In genomic region chr4:173121044-173121685, GRCh38 we compare ENCODE assay signal across 10 cellular contexts. TPM values are rescaled to one million over a fixed set of nuclear protein-coding genes. Genes with fewer than 3 reads are reported as not detected.
A peak's percentile ranks its signal among the peaks of the same experiment; 100 is the strongest.
DNase-seq lines count a peak whose midpoint lies in the region; ATAC-seq and TF ChIP-seq lines count a peak whose summit lies in the region.
"Had no signal": no experiment of that assay in that cellular context is flagged by ENCODE, and none has a peak within 500 bp of the region (broad histone marks: within the 10 kb centered on the region; RNA-seq: fewer than 3 reads in every experiment).

No MANE protein-coding gene starts in this region.

- POLR2A ChIA-PET in IMR-90 (lab: Charles Lee; ENCODE audit: unreplicated experiment), result interaction anchor here (0.6 kb wide), 1 partner anchor 83 kb away, joined by 3 read pairs; no protein-coding TSS in a partner anchor

- H2AK5ac ChIP-seq in IMR-90 (ENCODE audit: low read depth, low read length), result no peak overlapping the region

- no peak overlapping the region for H2BK120ac ChIP-seq in IMR-90 (ENCODE audit: low read depth, low read length)

- no peak overlapping the region for H3K18ac ChIP-seq in IMR-90 (ENCODE audit: low read depth, low read length)

- H3K4me1 ChIP-seq in IMR-90 (ENCODE audit: control insufficient read depth, insufficient read depth, low read length), result peaks cover 1% of the 10 kb centered on the region; the same call in 1 of the 2 replicates
- H3K4me1 ChIP-seq: A549 had no signal

- TF ChIP-seq POLR2A in IMR-90 (IDR thresholded peaks at IDR 0.05; ENCODE audit: low read depth, low read length), result no peak

- H4K8ac ChIP-seq in IMR-90 (ENCODE audit: low read depth in 2 of 2, low read length in 2 of 2), result no peak overlapping the region

- H3K9ac ChIP-seq in IMR-90 (ENCODE audit: low read depth, low read length), result no peak overlapping the region

- no peaks in the 10 kb centered on the region for H3K36me3 ChIP-seq in IMR-90 (ENCODE audit: control insufficient read depth, insufficient read depth, low read length)

- dilution Hi-C loops in IMR-90 (cut with HindIII; ENCODE audit: low sequenced_read_pairs, unreplicated experiment), result no loop called here

- no TSS peak for BruUV-seq in IMR-90 (replicated peaks; lab: Mats Ljungman, UMichigan)

- no peak overlapping the region for H2BK5ac ChIP-seq in IMR-90 (ENCODE audit: low read depth, low read length, poor library complexity, severe bottlenecking)

- no peak overlapping the region for H2AFZ ChIP-seq in IMR-90 (replicated peaks; ENCODE audit: low read length, poor library complexity)

- H3K14ac ChIP-seq in IMR-90 (replicated peaks; ENCODE audit: low read depth, low read length), result no peak overlapping the region

- H3K56ac ChIP-seq in IMR-90 (ENCODE audit: extremely low read depth, insufficient read depth, low read length), result no peak overlapping the region

- H3K4me2 ChIP-seq in IMR-90 (ENCODE audit: low read depth, low read length), result peak overlapping the region; percentile 42; the same call in 1 of the 2 replicates
- H3K4me2 ChIP-seq: A549 had no signal

- H3K9me3 ChIP-seq in IMR-90 (ENCODE audit: control insufficient read depth, insufficient read depth, low read length), result no peaks in the 10 kb centered on the region
- H3K9me3 ChIP-seq: A549 had no signal

- H3K4ac ChIP-seq in IMR-90 (ENCODE audit: low read depth, low read length), result no peak overlapping the region

- CTCF ChIA-PET in IMR-90 (lab: Yijun Ruan, JAX), result interaction anchor here (1.0 kb wide), 1 partner anchor 40 kb away, joined by 5 read pairs; no protein-coding TSS in a partner anchor

- no peaks in the 10 kb centered on the region for H3K79me1 ChIP-seq in IMR-90 (ENCODE audit: low read depth in 1 of 2, low read length in 2 of 2)

- H3K27ac ChIP-seq in IMR-90 (ENCODE audit: insufficient read depth, low read length), result no peak overlapping the region
- H3K27ac ChIP-seq: A549, VCaP had no signal

- H3K23ac ChIP-seq in IMR-90 (ENCODE audit: low read depth, low read length), result no peak overlapping the region

- no peak for TF ChIP-seq RAD21 in IMR-90 (IDR thresholded peaks at IDR 0.05; ENCODE audit: low read length)

- no peak overlapping the region for H2BK20ac ChIP-seq in IMR-90 (ENCODE audit: low read depth, low read length)

- no peaks in the 10 kb centered on the region for H4K20me1 ChIP-seq in IMR-90 (ENCODE audit: insufficient read depth, low read length)

- H4K5ac ChIP-seq in IMR-90 (ENCODE audit: low read depth, low read length), result no peak overlapping the region

- no peak for TF ChIP-seq CTCF in IMR-90 (conservative IDR thresholded peaks at IDR 0.05; ENCODE audit: low read depth, low read length)
- no peak for TF ChIP-seq CTCF in cardiac fibroblast (IDR thresholded peaks at IDR 0.05; ENCODE audit: low read depth, low read length)

- WGBS in IMR-90 (ENCODE audit: extremely low coverage in 2 of 2, insufficient read length in 1 of 2), 2 experiments, result no CpG with 5 or more reads among the region's 4 CpGs

- intact Hi-C loops in IMR-90 (cut with micrococcal nuclease), result loop anchor here (1.0 kb wide), 1 partner anchor 47 kb away; the partner anchor contains the start of gene GALNT7

- H2AK9ac ChIP-seq in IMR-90 (replicated peaks; ENCODE audit: low read depth, low read length, poor library complexity), result no peak overlapping the region

- H3K9me1 ChIP-seq in IMR-90 (ENCODE audit: insufficient read depth, low read length), result no peaks in the 10 kb centered on the region; the same call in 1 of the 2 replicates

- in situ Hi-C loops in IMR-90 (cut with MboI; ENCODE audit: low sequenced_read_pairs), result no loop called here

- H2BK15ac ChIP-seq in IMR-90 (ENCODE audit: low read depth, low read length), result no peak overlapping the region

- H3K4me3 ChIP-seq in IMR-90 (ENCODE audit: insufficient read depth, low read depth, low read length), result no peak overlapping the region
- H3K4me3 ChIP-seq in cardiac fibroblast (replicated peaks in 1 of 2; ENCODE audit: low read depth in 2 of 2, low read length in 2 of 2), result no peak overlapping the region
- no peak overlapping the region for H3K4me3 ChIP-seq in skeletal muscle cell (ENCODE audit: low read depth, low read length)
- H3K4me3 ChIP-seq: A549 had no signal

- no peak overlapping the region for H4K91ac ChIP-seq in IMR-90 (ENCODE audit: insufficient read depth, low read depth, low read length)

- DNase-seq in NCI-H1092 treated with DMSO at 0.1 percent for 48 hours (lab: John Stamatoyannopoulos, UW) (peak; percentile 2), NCI-H1092 (lab: John Stamatoyannopoulos, UW) (no peak), IMR-90 (peak; percentile 25), cardiac fibroblast (ENCODE audit: low read depth in 2 of 2) (peak; percentile 46 to 60), skeletal muscle cell (ENCODE audit: low read depth) (peak; percentile 27), COLO829 (ENCODE audit: low spot score) (no peak), NCI-H2227 treated with DMSO at 0.1 percent for 48 hours (lab: John Stamatoyannopoulos, UW) (no peak)

- ATAC-seq in GM21786 (IDR thresholded peaks at IDR 0.05; ENCODE audit: unreplicated experiment), result peak; percentile 99
- peak; percentile 88 for ATAC-seq in IMR-90 (ENCODE audit: low read depth)

- no peaks in the 10 kb centered on the region for H3K27me3 ChIP-seq in IMR-90 (ENCODE audit: control insufficient read depth, insufficient read depth, low read length)

TF ChIP-seq in IMR-90, 13 proteins besides CTCF, POLR2A, EP300 and RAD21:
- TF ChIP-seq ELK1 (IDR thresholded peaks at IDR 0.05; ENCODE audit: borderline replicate concordance, low read depth, low read length) (no peak), MAZ (IDR thresholded peaks at IDR 0.05; ENCODE audit: borderline replicate concordance, low read depth, low read length) (no peak), SMC3 (IDR thresholded peaks at IDR 0.05; ENCODE audit: low read depth, low read length) (no peak), MXI1 (IDR thresholded peaks at IDR 0.05; ENCODE audit: borderline replicate concordance, low read depth, low read length) (no peak), RCOR1 (IDR thresholded peaks at IDR 0.05; ENCODE audit: insufficient replicate concordance, low read length) (no peak), CHD1 (IDR thresholded peaks at IDR 0.05; ENCODE audit: low read depth, low read length) (no peak), RFX5 (IDR thresholded peaks at IDR 0.05; ENCODE audit: low read depth, low read length) (no peak), FOS (IDR thresholded peaks at IDR 0.05; ENCODE audit: low read depth, low read length) (no peak), CEBPB (IDR thresholded peaks at IDR 0.05; ENCODE audit: low read depth, low read length) (no peak), MAFK (IDR thresholded peaks at IDR 0.05; ENCODE audit: low read depth, low read length) (no peak), NFE2L2 (IDR thresholded peaks at IDR 0.05; ENCODE audit: low read depth, low read length) (no peak), BHLHE40 (IDR thresholded peaks at IDR 0.05; ENCODE audit: low read depth, low read length) (no peak), USF2 (IDR thresholded peaks at IDR 0.05; ENCODE audit: low read depth, low read length) (no peak)
TF ChIP-seq in IMR-90: peak in this region for 0.

RNA-seq across cellular contexts. Expression of gene GALNT7, which starts 47.4 kb away (rescaled TPM):
- total RNA-seq in IMR-90 (2012; rRNA removed), result 31.2 and 43.9 TPM in 2 replicates
- polyA plus RNA-seq in IMR-90 (2012; rRNA removed), result 14.3 and 19.1 TPM in 2 replicates
- polyA plus RNA-seq in IMR-90 (2012; cell fraction: cytosol; rRNA removed), result 3.6 and 4.2 TPM in 2 replicates
- polyA plus RNA-seq in IMR-90 (2012; cell fraction: nucleus; rRNA removed; ENCODE audit: low replicate concordance), result 2.9 and 26.0 TPM in 2 replicates

Comparison
In these comparisons a context has a peak if more than half of its experiments do, and no peak if none do; other contexts are left out.
1. DNase-seq: peak in NCI-H1092 treated with DMSO at 0.1 percent for 48 hours (single experiment), IMR-90 (single experiment), cardiac fibroblast (2 of 2) and skeletal muscle cell (single experiment); none in NCI-H1092 (single experiment), COLO829 (single experiment) and NCI-H2227 treated with DMSO at 0.1 percent for 48 hours (single experiment).